ENCODE assay signal across 8 cellular contexts in genomic region chr11:13335319-13335718, GRCh38. TPM values are rescaled to one million over a fixed set of nuclear protein-coding genes. Genes with fewer than 3 reads are reported as not detected.
A peak's percentile ranks its signal among the peaks of the same experiment; 100 is the strongest.
DNase-seq lines count a peak whose midpoint lies in the region; ATAC-seq, FAIRE-seq and TF ChIP-seq lines count a peak whose summit lies in the region.

No MANE protein-coding gene starts in this region.

- H3K36me3 Mint-ChIP-seq in activated T-cell treated with anti-CD3 and anti-CD28 coated beads, Interleukin-2, amount 50 U/mL, for 24 hours (ENCODE audit: low read depth) = no peaks in the 10 kb centered on the region
- no peaks in the 10 kb centered on the region for H3K36me3 Mint-ChIP-seq in type B pancreatic cell

- peak; percentile 72 for TF ChIP-seq RAD21 in IMR-90 (IDR thresholded peaks at IDR 0.05; ENCODE audit: low read length)

- no peak overlapping the region for H3K4me2 ChIP-seq in IMR-90 (ENCODE audit: low read depth, low read length)

- H3K56ac ChIP-seq in IMR-90 (ENCODE audit: extremely low read depth, insufficient read depth, low read length) = no peak overlapping the region

- peak overlapping the region; percentile 43 for H2AFZ ChIP-seq in IMR-90 (replicated peaks; ENCODE audit: low read length, poor library complexity)

- peak overlapping the region; percentile 4; the same call in 1 of the 2 replicates for H2AK5ac ChIP-seq in IMR-90 (ENCODE audit: low read depth, low read length)

- H3K4me1 ChIP-seq in BE2C (peaks cover 4% of the 10 kb centered on the region; the same call in 1 of the 2 replicates), IMR-90 (ENCODE audit: control insufficient read depth, insufficient read depth, low read length) (peaks cover 29% of the 10 kb centered on the region), Peyer's patch (peaks cover 3 to 36% (median 11%) of the 10 kb centered on the region in 4 donors), pancreas (peaks cover 16 to 30% (median 16%) of the 10 kb centered on the region in 3 donors)

- peaks cover 42% of the 10 kb centered on the region for H3K9me1 ChIP-seq in IMR-90 (ENCODE audit: insufficient read depth, low read length)

- no peak for FAIRE-seq in pancreas (lab: Jason Lieb, UNC)

- in situ Hi-C loops in IMR-90 (cut with MboI; ENCODE audit: low sequenced_read_pairs) = loop anchor here (25.0 kb wide), 1 partner anchor 1023 kb away; no protein-coding TSS in a partner anchor

- no peak overlapping the region for H4K5ac ChIP-seq in IMR-90 (ENCODE audit: low read depth, low read length)

- CTCF ChIA-PET in IMR-90 (lab: Yijun Ruan, JAX) = interaction anchor here (0.6 to 4.9 kb wide), 16 partner anchors 8 to 1004 kb away, joined by 3 to 39 read pairs (median 3); no protein-coding TSS in a partner anchor

- H2BK20ac ChIP-seq in IMR-90 (ENCODE audit: low read depth, low read length) = no peak overlapping the region; the same call in 1 of the 2 replicates

- peak; percentile 81 for TF ChIP-seq CTCF in BE2C (IDR thresholded peaks at IDR 0.05; ENCODE audit: low read depth, low read length)
- peak; percentile 78 for TF ChIP-seq CTCF in IMR-90 (conservative IDR thresholded peaks at IDR 0.05; ENCODE audit: low read depth, low read length)
- TF ChIP-seq CTCF in Peyer's patch (IDR thresholded peaks at IDR 0.05) = peak; percentile 53 to 86 (median 76)
- peak; percentile 91 for TF ChIP-seq CTCF in fibroblast of the aortic adventitia (IDR thresholded peaks at IDR 0.05; ENCODE audit: insufficient read depth, low read length)
- TF ChIP-seq CTCF in pancreas (IDR thresholded peaks at IDR 0.05) = peak in 3 of 4 donors; percentile 68 to 73 (median 68)
- peak; percentile 85 for TF ChIP-seq CTCF in type B pancreatic cell (conservative IDR thresholded peaks at IDR 0.05)

- dilution Hi-C loops in IMR-90 (cut with HindIII; ENCODE audit: low sequenced_read_pairs, unreplicated experiment) = no loop called here

- no peak overlapping the region for H3K4ac ChIP-seq in IMR-90 (ENCODE audit: low read depth, low read length)

- peaks cover 88% of the 10 kb centered on the region for H3K4me1 Mint-ChIP-seq in activated T-cell treated with anti-CD3 and anti-CD28 coated beads, Interleukin-2, amount 50 U/mL, for 24 hours (ENCODE audit: low read depth)
- peaks cover 21% of the 10 kb centered on the region for H3K4me1 Mint-ChIP-seq in type B pancreatic cell (ENCODE audit: unreplicated experiment)

- H3K27ac ChIP-seq in IMR-90 (ENCODE audit: insufficient read depth, low read length) (no peak overlapping the region), Peyer's patch (peak overlapping the region in 1 of 4 donors; percentile 28), pancreas (no peak overlapping the region)

- no peak overlapping the region for H2AK9ac ChIP-seq in IMR-90 (replicated peaks; ENCODE audit: low read depth, low read length, poor library complexity)

- H3K14ac ChIP-seq in IMR-90 (replicated peaks; ENCODE audit: low read depth, low read length) = no peak overlapping the region

- POLR2A ChIA-PET in IMR-90 (lab: Charles Lee; ENCODE audit: unreplicated experiment) = no interaction called here

- BruUV-seq in IMR-90 (replicated peaks; lab: Mats Ljungman, UMichigan) = no TSS peak

- H4K20me1 ChIP-seq in IMR-90 (ENCODE audit: insufficient read depth, low read length) = no peaks in the 10 kb centered on the region

- H2BK5ac ChIP-seq in IMR-90 (ENCODE audit: low read depth, low read length, poor library complexity, severe bottlenecking) = peak overlapping the region; percentile 44

- no peak overlapping the region for H2BK120ac ChIP-seq in IMR-90 (ENCODE audit: low read depth, low read length)

- no peak overlapping the region for H3K9ac ChIP-seq in IMR-90 (ENCODE audit: low read depth, low read length)

- H3K18ac ChIP-seq in IMR-90 (ENCODE audit: low read depth, low read length) = no peak overlapping the region

- H3K27me3 Mint-ChIP-seq in activated T-cell treated with anti-CD3 and anti-CD28 coated beads, Interleukin-2, amount 50 U/mL, for 24 hours = no peaks in the 10 kb centered on the region
- no peaks in the 10 kb centered on the region for H3K27me3 Mint-ChIP-seq in type B pancreatic cell

- H3K9me3 ChIP-seq in BE2C = no peaks in the 10 kb centered on the region
- no peaks in the 10 kb centered on the region for H3K9me3 ChIP-seq in IMR-90 (ENCODE audit: control insufficient read depth, insufficient read depth, low read length)
- H3K9me3 ChIP-seq in Peyer's patch = no peaks in the 10 kb centered on the region
- H3K9me3 ChIP-seq in pancreas = no peaks in the 10 kb centered on the region

- H3K36me3 ChIP-seq in BE2C (no peaks in the 10 kb centered on the region), IMR-90 (ENCODE audit: control insufficient read depth, insufficient read depth, low read length) (no peaks in the 10 kb centered on the region), Peyer's patch (no peaks in the 10 kb centered on the region), pancreas (no peaks in the 10 kb centered on the region)

- no peak overlapping the region for H3K4me3 Mint-ChIP-seq in activated T-cell treated with anti-CD3 and anti-CD28 coated beads, Interleukin-2, amount 50 U/mL, for 24 hours
- H3K4me3 Mint-ChIP-seq in type B pancreatic cell = no peak overlapping the region

- peak; percentile 51 for ATAC-seq in GM19372 (IDR thresholded peaks at IDR 0.05; ENCODE audit: low read depth, unreplicated experiment)
- peak; percentile 23 for ATAC-seq in IMR-90 (ENCODE audit: low read depth)
- ATAC-seq in pancreas = peak in 3 of 4 donors; percentile 64 to 72 (median 66)

- no peaks in the 10 kb centered on the region for H3K9me3 Mint-ChIP-seq in activated T-cell treated with anti-CD3 and anti-CD28 coated beads, Interleukin-2, amount 50 U/mL, for 24 hours
- H3K9me3 Mint-ChIP-seq in type B pancreatic cell = no peaks in the 10 kb centered on the region

- intact Hi-C loops in IMR-90 (cut with micrococcal nuclease) (loop anchor here (2.0 to 5.0 kb wide), 2 partner anchors 73 to 125 kb away; no protein-coding TSS in a partner anchor), pancreas (cut with DNase I) (no loop called here)

- H3K4me3 ChIP-seq in BE2C (ENCODE audit: low read depth, low read length) (no peak overlapping the region), IMR-90 (ENCODE audit: insufficient read depth, low read depth, low read length) (no peak overlapping the region), Peyer's patch (no peak overlapping the region), fibroblast of the aortic adventitia (ENCODE audit: low read depth, low read length) (no peak overlapping the region), pancreas (no peak overlapping the region)

- TF ChIP-seq POLR2A in IMR-90 (IDR thresholded peaks at IDR 0.05; ENCODE audit: low read depth, low read length) = no peak
- TF ChIP-seq POLR2A in Peyer's patch (IDR thresholded peaks at IDR 0.05) = no peak

- no CpG with 5 or more reads among the region's 5 CpGs for WGBS in IMR-90 (ENCODE audit: extremely low coverage in 2 of 2, insufficient read length in 1 of 2), 2 experiments
- WGBS in pancreas, 2 donors = 18 to 21% methylated on average over 5 of the region's 5 CpGs

- H2BK15ac ChIP-seq in IMR-90 (ENCODE audit: low read depth, low read length) = no peak overlapping the region

- no peak overlapping the region for H4K91ac ChIP-seq in IMR-90 (ENCODE audit: insufficient read depth, low read depth, low read length)

- H3K27ac Mint-ChIP-seq in activated T-cell treated with anti-CD3 and anti-CD28 coated beads, Interleukin-2, amount 50 U/mL, for 24 hours = no peak overlapping the region
- no peak overlapping the region for H3K27ac Mint-ChIP-seq in type B pancreatic cell

- DNase-seq in BE2C = peak; percentile 53
- peak; percentile 66 for DNase-seq in IMR-90
- DNase-seq in Peyer's patch = peak in 2 of 3 donors; percentile 70 to 87
- peak; percentile 71 for DNase-seq in activated T-cell treated with anti-CD3 and anti-CD28 coated beads, Interleukin-2, amount 50 U/mL, for 24 hours
- peak; percentile 82 for DNase-seq in fibroblast of the aortic adventitia (ENCODE audit: low read depth)
- peak in 5 of 6 donors; percentile 35 to 72 (median 53) for DNase-seq in pancreas
- no peak for DNase-seq in type B pancreatic cell (ENCODE audit: extremely low spot score, unreplicated experiment)

- H3K27me3 ChIP-seq in BE2C (no peaks in the 10 kb centered on the region), IMR-90 (ENCODE audit: control insufficient read depth, insufficient read depth, low read length) (no peaks in the 10 kb centered on the region), Peyer's patch (no peaks in the 10 kb centered on the region), pancreas (no peaks in the 10 kb centered on the region)

- no peak overlapping the region for H3K23ac ChIP-seq in IMR-90 (ENCODE audit: low read depth, low read length)

- peaks cover 21 to 69% of the 10 kb centered on the region in 2 experiments for H3K79me1 ChIP-seq in IMR-90 (ENCODE audit: low read depth in 1 of 2, low read length in 2 of 2)

- no peak overlapping the region for H4K8ac ChIP-seq in IMR-90 (ENCODE audit: low read depth in 2 of 2, low read length in 2 of 2)

TF ChIP-seq in IMR-90, 13 proteins besides CTCF, POLR2A, EP300 and RAD21:
- TF ChIP-seq RCOR1 (IDR thresholded peaks at IDR 0.05; ENCODE audit: insufficient replicate concordance, low read length) = no peak
- peak; percentile 56 for TF ChIP-seq SMC3 (IDR thresholded peaks at IDR 0.05; ENCODE audit: low read depth, low read length)
- peak; percentile 41; the same call in 1 of the 2 replicates for TF ChIP-seq CEBPB (IDR thresholded peaks at IDR 0.05; ENCODE audit: low read depth, low read length)

RNA-seq across cellular contexts. Expression of gene BMAL1, which starts 57.7 kb away (rescaled TPM):
- polyA plus RNA-seq in BE2C (2012; ENCODE audit: insufficient read depth, insufficient read length, low read depth) = 2.4 TPM
- total RNA-seq in IMR-90 (2012; rRNA removed) (9.9 and 13.1 TPM in 2 replicates), Peyer's patch (10 to 100 TPM; 19.4 to 87.5 (median 39.7) TPM), fibroblast of the aortic adventitia (ENCODE audit: low replicate concordance) (5.5 and 6.1 TPM in 2 replicates), pancreas (10 to 100 TPM in 5 of 6 donors, 1 to 10 TPM in 1; 6.1 to 17.3 (median 13.9) TPM), type B pancreatic cell (ENCODE audit: low replicate concordance) (7.3 and 9.5 TPM in 2 replicates)
- polyA plus RNA-seq in IMR-90 (2012; rRNA removed) (7.5 and 8.8 TPM in 2 replicates), pancreas (10 to 100 TPM in 1 of 2 donors, 1 to 10 TPM in 1; 9.5 to 11.0 TPM)
- 3.2 and 7.1 TPM in 2 replicates for polyA plus RNA-seq in IMR-90 (2012; cell fraction: cytosol; rRNA removed)
- polyA plus RNA-seq in IMR-90 (2012; cell fraction: nucleus; rRNA removed; ENCODE audit: low replicate concordance) = 7.6 and 22.8 TPM in 2 replicates
